ENCODE assay signal across 12 cellular contexts in the genomic region with DNA sequence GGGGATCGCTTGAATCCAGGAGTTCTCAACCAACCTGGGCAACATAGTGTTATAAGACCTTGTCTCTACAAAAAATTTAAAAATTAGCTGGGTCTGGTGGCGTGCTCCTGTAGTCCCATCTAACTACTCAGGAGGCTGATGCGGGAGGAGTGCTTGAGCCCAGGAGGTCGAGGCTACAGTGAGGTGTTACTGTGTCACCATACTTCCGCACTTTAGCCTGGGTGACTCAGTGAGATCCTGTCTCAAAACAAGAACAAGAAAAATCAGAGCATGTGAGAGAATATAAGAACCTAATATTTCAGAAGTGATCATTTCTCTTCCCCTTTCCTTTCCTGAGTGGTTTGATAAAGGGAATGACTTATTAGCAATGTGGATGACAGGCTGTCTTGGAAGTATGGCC. TPM values are rescaled to one million over a fixed set of nuclear protein-coding genes. Genes with fewer than 3 reads are reported as not detected.
DNase-seq lines count a peak whose midpoint lies in the region; ATAC-seq, FAIRE-seq and TF ChIP-seq lines count a peak whose summit lies in the region.
"Had no signal": no experiment of that assay in that cellular context is flagged by ENCODE, and none has a peak within 500 bp of the region (broad histone marks: within the 10 kb centered on the region; RNA-seq: fewer than 3 reads in every experiment).

No MANE protein-coding gene starts in this region.

- H3K27ac ChIP-seq in CD8-positive, alpha-beta T cell (ENCODE audit: low read depth, low read length): no peak overlapping the region

- no peaks in the 10 kb centered on the region for H3K27me3 Mint-ChIP-seq in CD8-positive, alpha-beta T cell (ENCODE audit: low read depth)
- no peaks in the 10 kb centered on the region for H3K27me3 Mint-ChIP-seq in activated T-cell treated with anti-CD3 and anti-CD28 coated beads, Interleukin-2, amount 50 U/mL, for 72 hours (ENCODE audit: low read depth)

- POLR2A ChIA-PET in CD8-positive, alpha-beta T cell (lab: Charles Lee): no interaction called here

- H3K4me1 Mint-ChIP-seq in CD8-positive, alpha-beta T cell (ENCODE audit: low read depth): peaks cover 68% of the 10 kb centered on the region
- H3K4me1 Mint-ChIP-seq in activated T-cell treated with anti-CD3 and anti-CD28 coated beads, Interleukin-2, amount 50 U/mL, for 72 hours (ENCODE audit: low read depth): peaks cover 95% of the 10 kb centered on the region

- CTCF ChIA-PET in CD8-positive, alpha-beta T cell (lab: Charles Lee): no interaction called here

- no peaks in the 10 kb centered on the region for H3K9me3 ChIP-seq in CD8-positive, alpha-beta T cell (ENCODE audit: low read length)

- H3K36me3 ChIP-seq in CD8-positive, alpha-beta T cell (ENCODE audit: insufficient read depth, low read length): no peaks in the 10 kb centered on the region

- no peak overlapping the region for H3K4me3 Mint-ChIP-seq in CD8-positive, alpha-beta T cell
- H3K4me3 Mint-ChIP-seq in activated T-cell treated with anti-CD3 and anti-CD28 coated beads, Interleukin-2, amount 50 U/mL, for 72 hours: peak overlapping the region; percentile 55 to 64

- no peak overlapping the region for H3K27ac Mint-ChIP-seq in CD8-positive, alpha-beta T cell
- H3K27ac Mint-ChIP-seq in activated T-cell treated with anti-CD3 and anti-CD28 coated beads, Interleukin-2, amount 50 U/mL, for 72 hours: peak overlapping the region; percentile 25

- intact Hi-C loops in CD8-positive, alpha-beta T cell (cut with DNase I, micrococcal nuclease): no loop called here
- intact Hi-C loops in Right ventricle myocardium inferior (cut with DNase I): no loop called here

- no peak overlapping the region for H3K4me3 ChIP-seq in CD8-positive, alpha-beta T cell (ENCODE audit: low read depth, low read length)

- peaks cover 20% of the 10 kb centered on the region for H3K36me3 Mint-ChIP-seq in CD8-positive, alpha-beta T cell
- peaks cover 24 to 41% of the 10 kb centered on the region in 2 donors for H3K36me3 Mint-ChIP-seq in activated T-cell treated with anti-CD3 and anti-CD28 coated beads, Interleukin-2, amount 50 U/mL, for 72 hours (ENCODE audit: insufficient read depth in 2 of 2)

- peak; percentile 78 for FAIRE-seq in GM18507 (lab: Jason Lieb, UNC)
- FAIRE-seq: D721Med had no signal

- H3K4me1 ChIP-seq in CD8-positive, alpha-beta T cell (ENCODE audit: insufficient read depth, low read length): peaks cover 10% of the 10 kb centered on the region

- TF ChIP-seq CTCF in CD8-positive, alpha-beta T cell (IDR thresholded peaks at IDR 0.05): no peak

- no peaks in the 10 kb centered on the region for H3K27me3 ChIP-seq in CD8-positive, alpha-beta T cell (ENCODE audit: insufficient read depth, low read length)

- peaks cover 3% of the 10 kb centered on the region for H3K9me3 Mint-ChIP-seq in CD8-positive, alpha-beta T cell
- peaks cover 0 to 6% of the 10 kb centered on the region in 2 donors for H3K9me3 Mint-ChIP-seq in activated T-cell treated with anti-CD3 and anti-CD28 coated beads, Interleukin-2, amount 50 U/mL, for 72 hours

- ATAC-seq in CD8-positive, alpha-beta T cell: peak; percentile 36
- peak; percentile 76 to 80 for ATAC-seq in activated T-cell treated with anti-CD3 and anti-CD28 coated beads, Interleukin-2, amount 50 U/mL, for 72 hours (replicated peaks in 1 of 2)
- ATAC-seq in Right ventricle myocardium inferior: no peak
- no peak for ATAC-seq in GM21367 (IDR thresholded peaks at IDR 0.05; ENCODE audit: unreplicated experiment)

- no peak for DNase-seq in CD8-positive, alpha-beta T cell
- DNase-seq in GM18507 (ENCODE audit: extremely low spot score, insufficient read length, low read depth) (no peak), kidney tubule cell (ENCODE audit: low spot score) (peak; percentile 55), inferior parietal cortex (ENCODE audit: extremely low spot score) (no peak), Right ventricle myocardium inferior (ENCODE audit: missing footprints) (no peak)
- peak; percentile 44 to 54 for DNase-seq in activated T-cell treated with anti-CD3 and anti-CD28 coated beads, Interleukin-2, amount 50 U/mL, for 72 hours
- DNase-seq: midbrain, NCI-H1092 treated with DMSO at 0.1 percent for 48 hours, NCI-H510A treated with DMSO at 0.1 percent for 48 hours, Right ventricle myocardium superior had no signal

RNA-seq across cellular contexts. Expression of a gene that starts 9.5 kb away (rescaled TPM):
- total RNA-seq in CD8-positive, alpha-beta T cell: 10 to 100 TPM; 40.4 to 43.2 TPM
- total RNA-seq in activated T-cell treated with anti-CD3 and anti-CD28 coated beads, Interleukin-2, amount 50 U/mL, for 72 hours: 100 to 1,000 TPM; 123 to 137 TPM
- total RNA-seq in Right ventricle myocardium inferior: 11.3 TPM

Comparison
In these comparisons a context has a peak if more than half of its experiments do, and no peak if none do; other contexts are left out.
1. ATAC-seq: peak in CD8-positive, alpha-beta T cell (single experiment) and activated T-cell treated with anti-CD3 and anti-CD28 coated beads, Interleukin-2, amount 50 U/mL, for 72 hours (2 of 2); none in Right ventricle myocardium inferior (single experiment) and GM21367 (single experiment).
2. DNase-seq: peak in activated T-cell treated with anti-CD3 and anti-CD28 coated beads, Interleukin-2, amount 50 U/mL, for 72 hours (2 of 2) and kidney tubule cell (single experiment); none in CD8-positive, alpha-beta T cell (0 of 7), GM18507 (single experiment), inferior parietal cortex (single experiment) and Right ventricle myocardium inferior (single experiment).